8 cellular contexts compared by ENCODE assay signal in genomic region chr17:74873874-74874614, GRCh38. TPM values are rescaled to one million over a fixed set of nuclear protein-coding genes. Genes with fewer than 3 reads are reported as not detected.
DNase-seq lines count a peak whose midpoint lies in the region; ATAC-seq, FAIRE-seq and TF ChIP-seq lines count a peak whose summit lies in the region.

No MANE protein-coding gene starts in this region.

- in situ Hi-C loops in K562 (cut with MboI) = no loop called here

- no peaks in the 10 kb centered on the region for H3K9me1 ChIP-seq in K562 (ENCODE audit: control insufficient read depth, insufficient read depth, low read length)

- peak; percentile 21 for DNase-seq in DMS114 treated with DMSO at 0.1 percent for 48 hours (lab: John Stamatoyannopoulos, UW; ENCODE audit: unreplicated experiment)
- DNase-seq in M059J (ENCODE audit: low read depth) = peak; percentile 41
- peak in 2 of 4 experiments; percentile 80 to 84 for DNase-seq in K562 (ENCODE audit: extremely low read depth in 1 of 4, low spot score in 3 of 4)
- DNase-seq in amniotic stem cell (lab: John Stamatoyannopoulos, UW) = no peak
- no peak for DNase-seq in DMS79 treated with DMSO at 0.1 percent for 48 hours (lab: John Stamatoyannopoulos, UW)
- no peak for DNase-seq in effector CD4-positive, alpha-beta T cell
- no peak for DNase-seq in iPS-NIHi7 (ENCODE audit: extremely low spot score)

- H3K4me3 ChIP-seq in K562 (peak overlapping the region; percentile 72), mesodermal cell (ENCODE audit: extremely low read depth, insufficient read depth, low read length, poor library complexity, severe bottlenecking) (peak overlapping the region; percentile 68)

- ATAC-seq in K562 = peak; percentile 65

- BruUV-seq in K562 (replicated peaks; lab: Mats Ljungman, UMichigan) = no TSS peak

- H3K27ac ChIP-seq in K562 (ENCODE audit: extremely low read depth, low read depth, low read length) (peak overlapping the region; percentile 95), mesodermal cell (ENCODE audit: low read depth, low read length, severe bottlenecking) (peak overlapping the region; percentile 63)

- TF ChIP-seq CTCF in K562 (IDR thresholded peaks at IDR 0.05 in 2 of 3, conservative IDR thresholded peaks at IDR 0.05 in 1 of 3; ENCODE audit: insufficient read depth in 2 of 3, low read depth in 1 of 3, low read length in 3 of 3) = no peak

- no peak for TF ChIP-seq RAD21 in K562 (CRISPR knock-in tag; conservative IDR thresholded peaks at IDR 0.05 in 1 of 2, IDR thresholded peaks at IDR 0.05 in 1 of 2)

- TF ChIP-seq POLR2A in K562 (conservative IDR thresholded peaks at IDR 0.05) = peak; percentile 42

- CTCF ChIA-PET in K562 (lab: Yijun Ruan, JAX; ENCODE audit: low intra/inter-chr PET ratio) = no interaction called here

- H3K4me1 ChIP-seq in K562 (replicated peaks in 1 of 2; ENCODE audit: control insufficient read depth in 2 of 2, insufficient read depth in 2 of 2, low read length in 2 of 2) = peaks cover 63 to 65% of the 10 kb centered on the region in 2 experiments
- H3K4me1 ChIP-seq in mesodermal cell (ENCODE audit: control insufficient read depth, insufficient read depth, low read length, poor library complexity, severe bottlenecking) = peaks cover 12% of the 10 kb centered on the region

- H3K27me3 ChIP-seq in K562 (ENCODE audit: control insufficient read depth in 2 of 2, insufficient read depth in 2 of 2, low read length in 2 of 2) = no peaks in the 10 kb centered on the region

- POLR2A ChIA-PET in K562 (lab: Yijun Ruan, JAX) = interaction anchor here (0.7 to 4.2 kb wide), 9 partner anchors 13 to 906 kb away, joined by 3 to 62 read pairs (median 3); partner anchors contain the start of gene GRIN2C

- no peaks in the 10 kb centered on the region; the same call in 1 of the 2 replicates for H4K20me1 ChIP-seq in K562 (replicated peaks; ENCODE audit: control insufficient read depth, insufficient read depth, low read length)

- peak overlapping the region; percentile 90 to 97 for H3K9ac ChIP-seq in K562 (ENCODE audit: insufficient read depth in 1 of 2, low read depth in 2 of 2, low read length in 2 of 2)

- intact Hi-C loops in K562 (cut with micrococcal nuclease) = loop anchor here (10.0 kb wide), 1 partner anchor 161 kb away; no protein-coding TSS in a partner anchor

- H3K79me2 ChIP-seq in K562 (ENCODE audit: control insufficient read depth, insufficient read depth, low read length) = peaks cover 21% of the 10 kb centered on the region

- WGBS in K562 (ENCODE audit: insufficient coverage, low coverage, missing lambda C conversion rate) = 26% methylated on average over 5 of the region's 6 CpGs
- 73 to 77% methylated on average over 3 to 4 of the region's 6 CpGs for WGBS in mesodermal cell (ENCODE audit: insufficient coverage in 2 of 2), 2 experiments

- H3K36me3 ChIP-seq in K562 (ENCODE audit: control insufficient read depth, insufficient read depth, low read length) (peaks cover 16% of the 10 kb centered on the region; the same call in 1 of the 3 replicates), mesodermal cell (ENCODE audit: control insufficient read depth, insufficient read depth, low read length) (peaks cover 4% of the 10 kb centered on the region)

- peak overlapping the region; percentile 21; the same call in 1 of the 2 replicates for H2AFZ ChIP-seq in K562 (ENCODE audit: low read depth, low read length)

- peak; percentile 91 for FAIRE-seq in K562 (lab: Jason Lieb, UNC)

- H3K9me3 ChIP-seq in K562 (replicated peaks; ENCODE audit: control insufficient read depth, insufficient read depth, low read depth, low read length) (no peaks in the 10 kb centered on the region), mesodermal cell (ENCODE audit: control insufficient read depth, low read length) (no peaks in the 10 kb centered on the region)

- peak overlapping the region; percentile 90 for H3K4me2 ChIP-seq in K562 (ENCODE audit: insufficient read depth, low read length)

- TF ChIP-seq EP300 in K562 (IDR thresholded peaks at IDR 0.05; ENCODE audit: low read length) = no peak

RNA-seq across cellular contexts. Expression of gene FDXR, which starts 1.2 kb away (rescaled TPM):
- 4.6 and 6.5 TPM in 2 replicates for total RNA-seq in M059J (2014; rRNA removed; shearing (Covaris generic))
- total RNA-seq in K562 (2011; cell fraction: chromatin; rRNA removed; ENCODE audit: low replicate concordance) = 26.1 and 46.4 TPM in 2 replicates
- total RNA-seq in K562 (2011; cell fraction: nucleolus; rRNA removed) = 39.0 and 42.5 TPM in 2 replicates
- 25.0 and 34.7 TPM in 2 replicates for total RNA-seq in K562 (2011; cell fraction: nucleoplasm; rRNA removed)
- total RNA-seq in K562 (2014; rRNA removed) (62.2 and 76.4 TPM in 2 replicates), K562 (2014; rRNA removed; fragmentation: Illumina TruSeq; extraction: Trizol) (8.7 and 14.3 TPM in 2 replicates), K562 (2015; rRNA removed; fragmentation: Illumina TruSeq; extraction: Trizol) (40.6 and 46.1 TPM in 2 replicates), K562 (2021) (68.7 and 70.7 TPM in 2 replicates)
- polyA plus RNA-seq in K562 (2011; rRNA removed) (25.4 and 30.9 TPM in 2 replicates), K562 (2014; fragmentation: Illumina TruSeq; extraction: Trizol) (13.6 and 40.4 TPM in 2 replicates), K562 (2014; fragmentation: Nextera tagmentation; extraction: Ambion mirVana) (1 to 10 TPM in 1 of 2 experiments, under 1 TPM in 1; 0.89 to 2.8 TPM), K562 (2014; rRNA removed) (58.6 and 62.9 TPM in 2 replicates)
- polyA plus RNA-seq in K562 (2011; cell fraction: cytosol; rRNA removed) = 27.8 and 83.2 TPM in 2 replicates
- polyA plus RNA-seq in K562 (2011; cell fraction: nucleus; rRNA removed) = 47.6 and 91.7 TPM in 2 replicates
- polyA plus RNA-seq in K562 (2012) = 64.0 and 126 TPM in 2 replicates
- 5.2 and 10.6 TPM in 2 replicates for polyA minus RNA-seq in K562 (2011; rRNA and poly(A)+ RNA removed)
- 20.5 and 30.2 TPM in 2 replicates for polyA minus RNA-seq in K562 (2011; cell fraction: cytosol; rRNA and poly(A)+ RNA removed)
- 22.8 and 27.3 TPM in 2 replicates for polyA minus RNA-seq in K562 (2011; cell fraction: nucleus; rRNA and poly(A)+ RNA removed)
- 23.7 TPM for polyA plus RNA-seq in mesodermal cell (2013, experiment 1 of 2)
- 21.1 TPM for polyA plus RNA-seq in mesodermal cell (2013, experiment 2 of 2)

RNA-seq across cellular contexts. Expression of gene GRIN2C, which starts 14.4 kb away (rescaled TPM):
- 0.02 TPM in 1 of 2 replicates, not detected in the other for total RNA-seq in M059J (2014; rRNA removed; shearing (Covaris generic))
- total RNA-seq in K562 (2011; cell fraction: chromatin; rRNA removed; ENCODE audit: low replicate concordance) = 1.3 and 4.1 TPM in 2 replicates
- 0.66 and 1.7 TPM in 2 replicates for total RNA-seq in K562 (2011; cell fraction: nucleolus; rRNA removed)
- total RNA-seq in K562 (2011; cell fraction: nucleoplasm; rRNA removed) = 1.2 and 1.5 TPM in 2 replicates
- total RNA-seq in K562 (2014; rRNA removed) (under 0.01 and 0.16 TPM in 2 replicates), K562 (2014; rRNA removed; fragmentation: Illumina TruSeq; extraction: Trizol) (0.03 and 0.04 TPM in 2 replicates), K562 (2015; rRNA removed; fragmentation: Illumina TruSeq; extraction: Trizol) (0.07 and 0.08 TPM in 2 replicates), K562 (2021) (0.33 and 0.40 TPM in 2 replicates)
- polyA plus RNA-seq in K562 (2011; rRNA removed) (0.08 and 0.10 TPM in 2 replicates), K562 (2014; fragmentation: Illumina TruSeq; extraction: Trizol) (0.10 TPM in 1 of 2 replicates, not detected in the other), K562 (2014; fragmentation: Nextera tagmentation; extraction: Ambion mirVana) (not detected), K562 (2014; rRNA removed) (0.08 and 0.20 TPM in 2 replicates)
- 0.04 and 0.06 TPM in 2 replicates for polyA plus RNA-seq in K562 (2011; cell fraction: cytosol; rRNA removed)
- polyA plus RNA-seq in K562 (2011; cell fraction: nucleus; rRNA removed) = 0.29 and 0.68 TPM in 2 replicates
- 0.16 and 0.66 TPM in 2 replicates for polyA plus RNA-seq in K562 (2012)
- polyA minus RNA-seq in K562 (2011; rRNA and poly(A)+ RNA removed) = 0.06 TPM in 1 of 2 replicates, not detected in the other
- not detected in 2 replicates for polyA minus RNA-seq in K562 (2011; cell fraction: cytosol; rRNA and poly(A)+ RNA removed)
- 0.11 and 0.27 TPM in 2 replicates for polyA minus RNA-seq in K562 (2011; cell fraction: nucleus; rRNA and poly(A)+ RNA removed)
- 0.41 TPM for polyA plus RNA-seq in mesodermal cell (2013, experiment 1 of 2)
- polyA plus RNA-seq in mesodermal cell (2013, experiment 2 of 2) = 0.25 TPM

RNA-seq across cellular contexts. Expression of gene FADS6, which starts 19.4 kb away (rescaled TPM):
- total RNA-seq in M059J (2014; rRNA removed; shearing (Covaris generic)) = not detected in 2 replicates
- not detected in 2 replicates for total RNA-seq in K562 (2011; cell fraction: chromatin; rRNA removed; ENCODE audit: low replicate concordance)
- total RNA-seq in K562 (2011; cell fraction: nucleolus; rRNA removed) = 0.26 TPM in 1 of 2 replicates, not detected in the other
- total RNA-seq in K562 (2011; cell fraction: nucleoplasm; rRNA removed) = 0.29 TPM in 1 of 2 replicates, not detected in the other
- total RNA-seq in K562 (2014; rRNA removed) = not detected in 2 replicates
- not detected in 2 replicates for total RNA-seq in K562 (2014; rRNA removed; fragmentation: Illumina TruSeq; extraction: Trizol)
- total RNA-seq in K562 (2015; rRNA removed; fragmentation: Illumina TruSeq; extraction: Trizol) = 0.22 TPM in 1 of 2 replicates, not detected in the other
- total RNA-seq in K562 (2021) = not detected in 2 replicates
- polyA plus RNA-seq in K562 (2011; rRNA removed) = 0.12 and 0.18 TPM in 2 replicates
- polyA plus RNA-seq in K562 (2011; cell fraction: cytosol; rRNA removed) = 0.13 and 0.36 TPM in 2 replicates
- polyA plus RNA-seq in K562 (2011; cell fraction: nucleus; rRNA removed) = 0.07 and 0.44 TPM in 2 replicates
- 0.08 and 0.22 TPM in 2 replicates for polyA plus RNA-seq in K562 (2012)
- polyA plus RNA-seq in K562 (2014; fragmentation: Illumina TruSeq; extraction: Trizol) = not detected in 2 replicates
- not detected for polyA plus RNA-seq in K562 (2014; fragmentation: Nextera tagmentation; extraction: Ambion mirVana)
- not detected in 2 replicates for polyA plus RNA-seq in K562 (2014; rRNA removed)
- not detected in 2 replicates for polyA minus RNA-seq in K562 (2011; rRNA and poly(A)+ RNA removed)
- polyA minus RNA-seq in K562 (2011; cell fraction: cytosol; rRNA and poly(A)+ RNA removed) = 0.38 TPM in 1 of 2 replicates, not detected in the other
- polyA minus RNA-seq in K562 (2011; cell fraction: nucleus; rRNA and poly(A)+ RNA removed) = not detected in 2 replicates
- not detected for polyA plus RNA-seq in mesodermal cell (2013, experiment 1 of 2)
- not detected for polyA plus RNA-seq in mesodermal cell (2013, experiment 2 of 2)

RNA-seq across cellular contexts. Expression of gene USH1G, which starts 49.0 kb away (rescaled TPM):
- total RNA-seq in M059J (2014; rRNA removed; shearing (Covaris generic)) = not detected in 2 replicates
- 2.8 and 9.8 TPM in 2 replicates for total RNA-seq in K562 (2011; cell fraction: chromatin; rRNA removed; ENCODE audit: low replicate concordance)
- total RNA-seq in K562 (2011; cell fraction: nucleolus; rRNA removed) = 7.1 and 8.3 TPM in 2 replicates
- total RNA-seq in K562 (2011; cell fraction: nucleoplasm; rRNA removed) = 4.5 and 5.5 TPM in 2 replicates
- total RNA-seq in K562 (2014; rRNA removed) = 0.64 and 1.2 TPM in 2 replicates
- 0.16 and 0.22 TPM in 2 replicates for total RNA-seq in K562 (2014; rRNA removed; fragmentation: Illumina TruSeq; extraction: Trizol)
- total RNA-seq in K562 (2015; rRNA removed; fragmentation: Illumina TruSeq; extraction: Trizol) = 0.43 and 0.53 TPM in 2 replicates
- total RNA-seq in K562 (2021) = 1.00 and 1.4 TPM in 2 replicates
- polyA plus RNA-seq in K562 (2011; rRNA removed) = 0.57 and 0.77 TPM in 2 replicates
- polyA plus RNA-seq in K562 (2011; cell fraction: cytosol; rRNA removed) = 0.65 and 1.9 TPM in 2 replicates
- polyA plus RNA-seq in K562 (2011; cell fraction: nucleus; rRNA removed) = 1.2 and 2.7 TPM in 2 replicates
- 1.5 and 2.1 TPM in 2 replicates for polyA plus RNA-seq in K562 (2012)
- polyA plus RNA-seq in K562 (2014; fragmentation: Illumina TruSeq; extraction: Trizol) = 0.42 and 0.71 TPM in 2 replicates
- polyA plus RNA-seq in K562 (2014; fragmentation: Nextera tagmentation; extraction: Ambion mirVana) = not detected
- polyA plus RNA-seq in K562 (2014; rRNA removed) = 0.57 and 0.69 TPM in 2 replicates
- 4.8 and 11.0 TPM in 2 replicates for polyA minus RNA-seq in K562 (2011; rRNA and poly(A)+ RNA removed)
- 0.82 and 1.6 TPM in 2 replicates for polyA minus RNA-seq in K562 (2011; cell fraction: cytosol; rRNA and poly(A)+ RNA removed)
- polyA minus RNA-seq in K562 (2011; cell fraction: nucleus; rRNA and poly(A)+ RNA removed) = 4.0 and 5.0 TPM in 2 replicates
- 0.26 TPM for polyA plus RNA-seq in mesodermal cell (2013, experiment 1 of 2)
- polyA plus RNA-seq in mesodermal cell (2013, experiment 2 of 2) = 0.20 TPM

RNA-seq across cellular contexts. Expression of gene OTOP2, which starts 50.0 kb away (rescaled TPM):
- total RNA-seq in M059J (2014; rRNA removed; shearing (Covaris generic)) = not detected in 2 replicates
- 0.40 and 0.51 TPM in 2 replicates for total RNA-seq in K562 (2011; cell fraction: chromatin; rRNA removed; ENCODE audit: low replicate concordance)
- 0.17 and 0.26 TPM in 2 replicates for total RNA-seq in K562 (2011; cell fraction: nucleolus; rRNA removed)
- 0.46 TPM in 1 of 2 replicates, not detected in the other for total RNA-seq in K562 (2011; cell fraction: nucleoplasm; rRNA removed)
- total RNA-seq in K562 (2014; rRNA removed) (not detected in 2 replicates), K562 (2014; rRNA removed; fragmentation: Illumina TruSeq; extraction: Trizol) (0.11 TPM in 1 of 2 replicates, not detected in the other), K562 (2015; rRNA removed; fragmentation: Illumina TruSeq; extraction: Trizol) (0.19 and 0.36 TPM in 2 replicates), K562 (2021) (0.18 and 0.27 TPM in 2 replicates)
- polyA plus RNA-seq in K562 (2011; rRNA removed) (0.28 and 0.31 TPM in 2 replicates), K562 (2014; fragmentation: Illumina TruSeq; extraction: Trizol) (0.25 TPM in 1 of 2 replicates, not detected in the other), K562 (2014; fragmentation: Nextera tagmentation; extraction: Ambion mirVana) (under 1 TPM; 0.04 to 0.06 TPM), K562 (2014; rRNA removed) (0.08 and 0.09 TPM in 2 replicates)
- 0.28 and 0.42 TPM in 2 replicates for polyA plus RNA-seq in K562 (2011; cell fraction: cytosol; rRNA removed)
- 1.1 and 1.2 TPM in 2 replicates for polyA plus RNA-seq in K562 (2011; cell fraction: nucleus; rRNA removed)
- 0.35 and 0.68 TPM in 2 replicates for polyA plus RNA-seq in K562 (2012)
- 0.09 TPM in 1 of 2 replicates, not detected in the other for polyA minus RNA-seq in K562 (2011; rRNA and poly(A)+ RNA removed)
- polyA minus RNA-seq in K562 (2011; cell fraction: cytosol; rRNA and poly(A)+ RNA removed) = not detected in 2 replicates
- 0.27 and 0.33 TPM in 2 replicates for polyA minus RNA-seq in K562 (2011; cell fraction: nucleus; rRNA and poly(A)+ RNA removed)
- not detected for polyA plus RNA-seq in mesodermal cell (2013, experiment 1 of 2)
- not detected for polyA plus RNA-seq in mesodermal cell (2013, experiment 2 of 2)

Comparison
In these comparisons a context has a peak if more than half of its experiments do, and no peak if none do; other contexts are left out.
1. DNase-seq: peak in DMS114 treated with DMSO at 0.1 percent for 48 hours (single experiment) and M059J (single experiment); none in amniotic stem cell (single experiment), DMS79 treated with DMSO at 0.1 percent for 48 hours (single experiment), effector CD4-positive, alpha-beta T cell (single experiment) and iPS-NIHi7 (single experiment).